8 cellular contexts compared by ENCODE assay signal in the genomic region with DNA sequence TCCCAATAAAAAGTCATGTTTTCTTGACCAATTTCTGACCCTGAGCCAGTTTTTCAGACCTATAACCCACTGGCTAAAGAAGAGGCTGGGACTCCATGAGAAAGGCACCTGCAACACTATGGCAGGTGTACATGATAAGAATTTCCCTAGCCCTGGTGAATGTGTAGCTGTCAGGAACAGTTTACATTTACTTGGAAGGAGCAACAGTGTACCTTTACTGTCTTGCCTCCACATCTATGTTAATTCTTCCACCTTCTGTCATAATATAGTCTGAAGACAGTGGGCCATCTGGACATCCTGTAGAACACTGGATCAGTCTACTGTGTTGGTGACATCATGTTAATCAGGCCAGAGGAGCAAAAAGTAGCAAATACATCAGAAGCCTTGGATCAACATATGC.
"Had no signal": no experiment of that assay in that cellular context is flagged by ENCODE, and none has a peak within 500 bp of the region (broad histone marks: within the 10 kb centered on the region; RNA-seq: fewer than 3 reads in every experiment).

No MANE protein-coding gene starts in this region.

- H3K4me3 ChIP-seq: GM23338 had no signal

- H3K36me3 Mint-ChIP-seq: IgD-negative memory B cell had no signal

- H3K27ac ChIP-seq: HL-60 had no signal

- DNase-seq: H9, HCEC 1CT, HFFc6, KBM-7 had no signal

- H3K9me3 Mint-ChIP-seq: GM23338, H9, HFFc6 had no signal

- ATAC-seq: GM23338, HepG2 had no signal

- H3K4me3 Mint-ChIP-seq: GM23338, H9, HFFc6, IgD-negative memory B cell had no signal

- H3K27ac Mint-ChIP-seq: GM23338, H9, HFFc6, IgD-negative memory B cell had no signal
